Comparison of ENCODE assay signal across 16 cellular contexts in the genomic region with DNA sequence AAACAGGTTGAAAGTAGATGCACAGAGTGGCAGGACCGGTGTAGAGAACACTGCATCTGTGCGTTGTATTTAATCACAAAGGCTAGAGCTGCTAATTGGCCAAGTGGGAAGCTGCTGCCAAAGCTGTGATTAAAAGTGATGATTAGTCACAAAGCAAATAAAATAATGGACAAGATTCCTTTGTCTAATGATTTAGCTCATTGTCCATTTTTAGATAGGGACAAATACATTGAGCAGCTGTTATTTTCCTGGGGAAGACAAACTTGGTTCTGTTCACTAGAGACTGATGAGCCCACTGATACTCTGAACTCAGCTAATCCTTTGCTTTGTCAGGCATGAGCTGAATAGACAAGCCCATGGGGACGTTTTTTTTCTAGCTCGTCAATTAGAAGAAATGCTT. TPM values are rescaled to one million over a fixed set of nuclear protein-coding genes. Genes with fewer than 3 reads are reported as not detected.
DNase-seq lines count a peak whose midpoint lies in the region; ATAC-seq, FAIRE-seq and TF ChIP-seq lines count a peak whose summit lies in the region.
"Had no signal": no experiment of that assay in that cellular context is flagged by ENCODE, and none has a peak within 500 bp of the region (broad histone marks: within the 10 kb centered on the region; RNA-seq: fewer than 3 reads in every experiment).

No MANE protein-coding gene starts in this region.

- H3K9me3 ChIP-seq in cardiac muscle cell (ENCODE audit: low read depth), result no peaks in the 10 kb centered on the region
- H3K9me3 ChIP-seq in K562 (replicated peaks; ENCODE audit: control insufficient read depth, insufficient read depth, low read depth, low read length), result no peaks in the 10 kb centered on the region
- H3K9me3 ChIP-seq in suprapubic skin, result no peaks in the 10 kb centered on the region
- H3K9me3 ChIP-seq: Caco-2, stomach had no signal

- H3K36me3 ChIP-seq in cardiac muscle cell, result no peaks in the 10 kb centered on the region
- H3K36me3 ChIP-seq in K562 (ENCODE audit: control insufficient read depth, insufficient read depth, low read length), result peaks cover 51% of the 10 kb centered on the region
- H3K36me3 ChIP-seq in suprapubic skin, result no peaks in the 10 kb centered on the region

- CTCF ChIA-PET in K562 (lab: Yijun Ruan, JAX; ENCODE audit: low intra/inter-chr PET ratio), result no interaction called here

- no peaks in the 10 kb centered on the region for H3K4me1 ChIP-seq in cardiac muscle cell (ENCODE audit: low read depth)
- peaks cover 2 to 5% of the 10 kb centered on the region in 2 experiments; a peak in 3 of 5 replicates for H3K4me1 ChIP-seq in K562 (replicated peaks in 1 of 2; ENCODE audit: control insufficient read depth in 2 of 2, insufficient read depth in 2 of 2, low read length in 2 of 2)
- no peaks in the 10 kb centered on the region for H3K4me1 ChIP-seq in suprapubic skin
- no peaks in the 10 kb centered on the region for H3K4me1 ChIP-seq in foreskin keratinocyte
- H3K4me1 ChIP-seq: Caco-2 had no signal

- TF ChIP-seq EP300 in K562 (IDR thresholded peaks at IDR 0.05; ENCODE audit: low read length), result no peak
- no peak for TF ChIP-seq EP300 in suprapubic skin (IDR thresholded peaks at IDR 0.05)

- H3K27ac ChIP-seq in cardiac muscle cell (peak overlapping the region; percentile 19), K562 (ENCODE audit: extremely low read depth, low read depth, low read length) (no peak overlapping the region), suprapubic skin (no peak overlapping the region), foreskin keratinocyte (no peak overlapping the region)
- H3K27ac ChIP-seq: KMS-11, skin epidermis, stomach had no signal

- H3K79me2 ChIP-seq in K562 (ENCODE audit: control insufficient read depth, insufficient read depth, low read length), result peaks cover 98% of the 10 kb centered on the region

- no peak overlapping the region for H3K9ac ChIP-seq in K562 (ENCODE audit: insufficient read depth in 1 of 2, low read depth in 2 of 2, low read length in 2 of 2)
- H3K9ac ChIP-seq: KMS-11 had no signal

- POLR2A ChIA-PET in K562 (lab: Yijun Ruan, JAX), result interaction anchor here (0.7 to 3.4 kb wide), 4 partner anchors 9 to 34 kb away, joined by 3 to 19 read pairs (median 4); no protein-coding TSS in a partner anchor

- in situ Hi-C loops in K562 (cut with MboI), result no loop called here

- H3K4me3 ChIP-seq in cardiac muscle cell (no peak overlapping the region), K562 (no peak overlapping the region), suprapubic skin (no peak overlapping the region)
- H3K4me3 ChIP-seq: skin epidermis, stomach had no signal

- no peak for TF ChIP-seq POLR2A in K562 (conservative IDR thresholded peaks at IDR 0.05)
- TF ChIP-seq POLR2A in suprapubic skin (IDR thresholded peaks at IDR 0.05), result no peak

- BruUV-seq in K562 (replicated peaks; lab: Mats Ljungman, UMichigan), result no TSS peak

- no peaks in the 10 kb centered on the region for H3K27me3 ChIP-seq in cardiac muscle cell
- no peaks in the 10 kb centered on the region for H3K27me3 ChIP-seq in K562 (ENCODE audit: control insufficient read depth in 2 of 2, insufficient read depth in 2 of 2, low read length in 2 of 2)
- H3K27me3 ChIP-seq in suprapubic skin, result no peaks in the 10 kb centered on the region
- no peaks in the 10 kb centered on the region for H3K27me3 ChIP-seq in foreskin keratinocyte
- H3K27me3 ChIP-seq: stomach had no signal

- TF ChIP-seq RAD21 in K562 (CRISPR knock-in tag; conservative IDR thresholded peaks at IDR 0.05 in 1 of 2, IDR thresholded peaks at IDR 0.05 in 1 of 2), result no peak

- FAIRE-seq in K562 (lab: Jason Lieb, UNC), result no peak

- no peak for ATAC-seq in Right ventricle myocardium superior (ENCODE audit: poor library complexity)
- ATAC-seq in K562, result peak; percentile 47
- no peak for ATAC-seq in HG02642 (IDR thresholded peaks at IDR 0.05; ENCODE audit: poor library complexity, unreplicated experiment)
- ATAC-seq in foreskin keratinocyte, result no peak
- ATAC-seq: SK-N-SH treated with all-trans-retinoic acid at 6 μM for 48 hours had no signal

- TF ChIP-seq CTCF in cardiac muscle cell (IDR thresholded peaks at IDR 0.05; ENCODE audit: low read depth, low read length) (no peak), K562 (IDR thresholded peaks at IDR 0.05 in 2 of 3, conservative IDR thresholded peaks at IDR 0.05 in 1 of 3; ENCODE audit: insufficient read depth in 2 of 3, low read depth in 1 of 3, low read length in 3 of 3) (no peak), suprapubic skin (IDR thresholded peaks at IDR 0.05) (no peak), foreskin keratinocyte (conservative IDR thresholded peaks at IDR 0.05) (no peak)

- H3K4me2 ChIP-seq in K562 (ENCODE audit: insufficient read depth, low read length), result no peak overlapping the region
- H3K4me2 ChIP-seq: KMS-11 had no signal

- no peak overlapping the region for H2AFZ ChIP-seq in K562 (ENCODE audit: low read depth, low read length)

- H3K9me1 ChIP-seq in K562 (ENCODE audit: control insufficient read depth, insufficient read depth, low read length), result no peaks in the 10 kb centered on the region

- 62% methylated on average over 4 of the region's 4 CpGs for WGBS in K562 (ENCODE audit: insufficient coverage, low coverage, missing lambda C conversion rate)
- WGBS in suprapubic skin, result 51% methylated on average over 4 of the region's 4 CpGs

- peaks cover 4% of the 10 kb centered on the region; the same call in 1 of the 2 replicates for H4K20me1 ChIP-seq in K562 (replicated peaks; ENCODE audit: control insufficient read depth, insufficient read depth, low read length)

- DNase-seq in cardiac muscle cell (ENCODE audit: low read depth in 1 of 2, low spot score in 1 of 2) (no peak), Right ventricle myocardium superior (no peak), K562 (ENCODE audit: extremely low read depth in 1 of 4, low spot score in 3 of 4) (no peak), middle frontal gyrus (ENCODE audit: extremely low spot score, low spot score) (peak; percentile 47), suprapubic skin (ENCODE audit: low spot score in 2 of 2) (no peak), foreskin keratinocyte (no peak)
- no peak for DNase-seq in stimulated activated CD4-positive, alpha-beta T cell treated with anti-CD3 and anti-CD28 coated beads, Interleukin-4, amount 100 ng/mL, for 24 hours
- DNase-seq: activated B cell treated with CpG ODN at 0.5 μM for 24 hours; activated naive CD8-positive, alpha-beta T cell treated with anti-CD3 and anti-CD28 coated beads, Interleukin-2, amount 10 ng/mL, durations not matched to agents 7 days and 5 days; Caco-2; H9; stomach had no signal

- intact Hi-C loops in Right ventricle myocardium superior (cut with DNase I), result no loop called here
- intact Hi-C loops in K562 (cut with micrococcal nuclease), result no loop called here

TF ChIP-seq in K562, 482 proteins besides CTCF, POLR2A, EP300 and RAD21:
- TF ChIP-seq, protein P1, sequence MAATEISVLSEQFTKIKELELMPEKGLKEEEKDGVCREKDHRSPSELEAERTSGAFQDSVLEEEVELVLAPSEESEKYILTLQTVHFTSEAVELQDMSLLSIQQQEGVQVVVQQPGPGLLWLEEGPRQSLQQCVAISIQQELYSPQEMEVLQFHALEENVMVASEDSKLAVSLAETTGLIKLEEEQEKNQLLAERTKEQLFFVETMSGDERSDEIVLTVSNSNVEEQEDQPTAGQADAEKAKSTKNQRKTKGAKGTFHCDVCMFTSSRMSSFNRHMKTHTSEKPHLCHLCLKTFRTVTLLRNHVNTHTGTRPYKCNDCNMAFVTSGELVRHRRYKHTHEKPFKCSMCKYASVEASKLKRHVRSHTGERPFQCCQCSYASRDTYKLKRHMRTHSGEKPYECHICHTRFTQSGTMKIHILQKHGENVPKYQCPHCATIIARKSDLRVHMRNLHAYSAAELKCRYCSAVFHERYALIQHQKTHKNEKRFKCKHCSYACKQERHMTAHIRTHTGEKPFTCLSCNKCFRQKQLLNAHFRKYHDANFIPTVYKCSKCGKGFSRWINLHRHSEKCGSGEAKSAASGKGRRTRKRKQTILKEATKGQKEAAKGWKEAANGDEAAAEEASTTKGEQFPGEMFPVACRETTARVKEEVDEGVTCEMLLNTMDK (IDR thresholded peaks at IDR 0.05; ENCODE audit: borderline replicate concordance, insufficient read depth, low read depth, low read length, poor library complexity, severe bottlenecking), result no peak
- TF ChIP-seq KLF13 (tag; IDR thresholded peaks at IDR 0.05; ENCODE audit: borderline replicate concordance, low read depth), result no peak
- no peak for TF ChIP-seq ATF1 (CRISPR knock-in tag; IDR thresholded peaks at IDR 0.05)
- TF ChIP-seq ATF1 (tag; IDR thresholded peaks at IDR 0.05), result no peak
- TF ChIP-seq SIRT6 (IDR thresholded peaks at IDR 0.05; ENCODE audit: low read depth, low read length), result no peak
- no peak for TF ChIP-seq ESRRA (IDR thresholded peaks at IDR 0.05; ENCODE audit: borderline replicate concordance, low read depth)
- TF ChIP-seq ZNF316 (IDR thresholded peaks at IDR 0.05), result peak; percentile 31; the same call in 1 of the 2 replicates

RNA-seq across cellular contexts. Expression of a gene that starts 19.7 kb away (rescaled TPM):
- total RNA-seq in cardiac muscle cell, result 33.1 and 34.0 TPM in 2 replicates
- 24.4 and 25.8 TPM in 2 replicates for polyA plus RNA-seq in cardiac muscle cell
- 48.7 TPM for total RNA-seq in Right ventricle myocardium superior
- total RNA-seq in K562 (2011; cell fraction: chromatin; rRNA removed; ENCODE audit: low replicate concordance), result 288 and 606 TPM in 2 replicates
- total RNA-seq in K562 (2011; cell fraction: nucleolus; rRNA removed), result 128 and 147 TPM in 2 replicates
- total RNA-seq in K562 (2011; cell fraction: nucleoplasm; rRNA removed), result 296 and 333 TPM in 2 replicates
- total RNA-seq in K562 (2014; rRNA removed), result 75.4 and 80.9 TPM in 2 replicates
- total RNA-seq in K562 (2014; rRNA removed; fragmentation: Illumina TruSeq; extraction: Trizol), result 91.7 and 99.0 TPM in 2 replicates
- 75.4 and 84.7 TPM in 2 replicates for total RNA-seq in K562 (2015; rRNA removed; fragmentation: Illumina TruSeq; extraction: Trizol)
- 76.0 and 76.4 TPM in 2 replicates for total RNA-seq in K562 (2021)
- 45.4 and 81.4 TPM in 2 replicates for polyA plus RNA-seq in K562 (2011; rRNA removed)
- polyA plus RNA-seq in K562 (2011; cell fraction: cytosol; rRNA removed), result 39.7 and 40.3 TPM in 2 replicates
- 38.6 and 55.2 TPM in 2 replicates for polyA plus RNA-seq in K562 (2011; cell fraction: nucleus; rRNA removed)
- polyA plus RNA-seq in K562 (2012), result 38.5 and 40.4 TPM in 2 replicates
- 59.8 and 66.9 TPM in 2 replicates for polyA plus RNA-seq in K562 (2014; fragmentation: Illumina TruSeq; extraction: Trizol)
- 10 to 100 TPM in 1 of 2 experiments, 1 to 10 TPM in 1; 9.6 to 15.3 TPM for polyA plus RNA-seq in K562 (2014; fragmentation: Nextera tagmentation; extraction: Ambion mirVana)
- polyA plus RNA-seq in K562 (2014; rRNA removed), result 58.0 and 61.9 TPM in 2 replicates
- polyA minus RNA-seq in K562 (2011; rRNA and poly(A)+ RNA removed), result 123 and 152 TPM in 2 replicates
- 44.5 and 80.8 TPM in 2 replicates for polyA minus RNA-seq in K562 (2011; cell fraction: cytosol; rRNA and poly(A)+ RNA removed)
- polyA minus RNA-seq in K562 (2011; cell fraction: nucleus; rRNA and poly(A)+ RNA removed), result 96.0 and 102 TPM in 2 replicates
- 10 to 100 TPM; 66.2 to 88.1 (median 77.8) TPM for total RNA-seq in suprapubic skin
- 94.4 and 100 TPM in 2 replicates for total RNA-seq in foreskin keratinocyte
- polyA plus RNA-seq in foreskin keratinocyte, result 30.4 and 34.6 TPM in 2 replicates
